8 cellular contexts compared by ENCODE assay signal in genomic region chr1:12617901-12618660, GRCh38. TPM values are rescaled to one million over a fixed set of nuclear protein-coding genes. Genes with fewer than 3 reads are reported as not detected.
DNase-seq lines count a peak whose midpoint lies in the region; ATAC-seq and TF ChIP-seq lines count a peak whose summit lies in the region.

A gene with protein sequence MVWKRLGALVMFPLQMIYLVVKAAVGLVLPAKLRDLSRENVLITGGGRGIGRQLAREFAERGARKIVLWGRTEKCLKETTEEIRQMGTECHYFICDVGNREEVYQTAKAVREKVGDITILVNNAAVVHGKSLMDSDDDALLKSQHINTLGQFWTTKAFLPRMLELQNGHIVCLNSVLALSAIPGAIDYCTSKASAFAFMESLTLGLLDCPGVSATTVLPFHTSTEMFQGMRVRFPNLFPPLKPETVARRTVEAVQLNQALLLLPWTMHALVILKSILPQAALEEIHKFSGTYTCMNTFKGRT (minus strand): TSS chr1:12618210. CDS start chr1:12617348, 862 bp downstream.

- peak within 1 kb of the TSS; percentile 74 to 76 for H3K4me3 ChIP-seq in left lung

- peak within 1 kb of the TSS; percentile 80 to 93 for H3K27ac ChIP-seq in left lung

- intact Hi-C loops in left lung (cut with DNase I) = no loop called here

- no peaks in the 10 kb centered on the region for H3K36me3 ChIP-seq in left lung

- TF ChIP-seq CTCF in GM20000 (IDR thresholded peaks at IDR 0.05; ENCODE audit: extremely low read depth, missing control alignments) = no peak
- TF ChIP-seq CTCF in left lung (IDR thresholded peaks at IDR 0.05) = no peak

- in situ Hi-C loops in ACHN (cut with HindIII; ENCODE audit: low pct_ligation_motif_present, low pct_unique_long_range_greater_than_20kb, low sequenced_read_pairs) = no loop called here

- H3K27me3 ChIP-seq in left lung = peaks cover 0 to 40% of the 10 kb centered on the region in 2 donors

- H3K4me1 ChIP-seq in left lung = peaks cover 22 to 77% of the 10 kb centered on the region in 2 donors

- DNase-seq in ACHN (peak; percentile 81), GM20000 (ENCODE audit: low spot score) (peak; percentile 66), NCI-H2227 (lab: John Stamatoyannopoulos, UW; ENCODE audit: unreplicated experiment) (peak; percentile 73), dermis blood vessel endothelial cell (peak; percentile 87), left lung (peak; percentile 83 to 92)
- DNase-seq in activated CD4-positive, alpha-beta T cell treated with anti-CD3 and anti-CD28 coated beads, Interleukin-2, amount 50 U/mL, for 1 hour = peak; percentile 64
- DNase-seq in stimulated activated CD4-positive, alpha-beta T cell treated with anti-CD3 and anti-CD28 coated beads, Interleukin-2, amount 100 ng/mL, for 24 hours = peak; percentile 65 to 70

- H3K9me3 ChIP-seq in left lung = no peaks in the 10 kb centered on the region

- ATAC-seq in left lung (peak; percentile 77), GM18870 (IDR thresholded peaks at IDR 0.05; ENCODE audit: unreplicated experiment) (no peak)

RNA-seq across cellular contexts. Expression of the gene that starts here (rescaled TPM):
- total RNA-seq in dermis blood vessel endothelial cell = 57.1 and 121 TPM in 2 replicates
- total RNA-seq in left lung = 100 to 1,000 TPM in 1 of 2 donors, 10 to 100 TPM in 1; 53.6 to 120 TPM
